22 cellular contexts compared by ENCODE assay signal in genomic region chr15:73355866-73356265, GRCh38.
"Had no signal": no experiment of that assay in that cellular context is flagged by ENCODE, and none has a peak within 500 bp of the region (broad histone marks: within the 10 kb centered on the region; RNA-seq: fewer than 3 reads in every experiment).

No MANE protein-coding gene starts in this region.

- ATAC-seq: left colon; left lung; natural killer cell; right cardiac atrium; sciatic nerve; stimulated activated naive B cell treated with anti-CD40 and anti-IgM and Interleukin-4, amounts not matched to agents 10 μg/mL and 1 μg/mL and 100 μg/mL, for 72 hours; stimulated activated naive CD8-positive, alpha-beta T cell treated with anti-CD3 and anti-CD28 coated beads, Interleukin-15, Interleukin-2, amounts not matched to agents 100 U/mL and 50 U/mL, for 24 hours; upper lobe of right lung had no signal

- DNase-seq: hippocampal formation; kidney glomerular epithelial cell; left colon; left lung; mesendoderm; naive B cell; natural killer cell; nephron progenitor cell; occipital lobe; ovary; retina; stimulated activated CD4-positive, alpha-beta T cell treated with anti-CD3 and anti-CD28 coated beads, Interleukin-12 subunit alpha, Interleukin-12 subunit beta, amount 100 ng/mL, for 4 hours; stimulated activated CD4-positive, alpha-beta T cell treated with anti-CD3 and anti-CD28 coated beads, Interleukin-15, amount 100 ng/mL, for 24 hours; stimulated activated CD4-positive, alpha-beta T cell treated with anti-CD3 and anti-CD28 coated beads, Interleukin-2, amount 100 ng/mL, for 24 hours; stimulated activated CD4-positive, alpha-beta T cell treated with anti-CD3 and anti-CD28 coated beads, Interleukin-4, amount 100 ng/mL, for 1 hour; stimulated activated naive B cell treated with anti-CD40 and anti-IgM and Interleukin-4, amounts not matched to agents 10 μg/mL and 1 μg/mL and 100 μg/mL, for 72 hours; stimulated activated naive CD8-positive, alpha-beta T cell treated with anti-CD3 and anti-CD28 coated beads, Interleukin-15, Interleukin-2, amounts not matched to agents 100 U/mL and 50 U/mL, for 24 hours; tibial artery; trophoblast cell; upper lobe of right lung had no signal
